ENCODE assay signal across 30 cellular contexts in genomic region chr6:21436625-21437024, GRCh38.
"Had no signal": no experiment of that assay in that cellular context is flagged by ENCODE, and none has a peak within 500 bp of the region (broad histone marks: within the 10 kb centered on the region; RNA-seq: fewer than 3 reads in every experiment).

No MANE protein-coding gene starts in this region.

- H3K27ac Mint-ChIP-seq: activated naive CD4-positive, alpha-beta T cell treated with anti-CD3 and anti-CD28 coated beads for 36 hours; activated naive CD8-positive, alpha-beta T cell treated with anti-CD3 and anti-CD28 coated beads for 36 hours; activated T-helper 1 cell treated with anti-CD3 and anti-CD28 coated beads, Interleukin-12 subunit alpha, Interleukin-12 subunit beta, Interleukin-2, Interleukin-4 antibody, amounts not matched to agents 30 ng/mL and 10 ng/mL and 1 ng/mL, durations not matched to agents 14 hours and 24 hours and 36 hours; effector memory CD8-positive, alpha-beta T cell; memory B cell; T-helper 2 cell treated with Interferon-gamma antibody and Interleukin-4, amounts not matched to agents 5 μg/mL and 100 μg/mL, for 36 hours had no signal

- H3K36me3 ChIP-seq: brain microvascular endothelial cell, gastroesophageal sphincter, right lobe of liver, transverse colon, vagina had no signal

- ATAC-seq: effector memory CD8-positive, alpha-beta T cell; gastroesophageal sphincter; left colon; naive thymus-derived CD8-positive, alpha-beta T cell; right lobe of liver; stimulated activated naive CD8-positive, alpha-beta T cell treated with anti-CD3 and anti-CD28 coated beads, Interleukin-15, Interleukin-2, amounts not matched to agents 100 U/mL and 50 U/mL, for 24 hours had no signal

- H3K4me3 Mint-ChIP-seq: activated naive CD4-positive, alpha-beta T cell treated with anti-CD3 and anti-CD28 coated beads for 36 hours; activated naive CD8-positive, alpha-beta T cell treated with anti-CD3 and anti-CD28 coated beads for 36 hours; activated T-helper 1 cell treated with anti-CD3 and anti-CD28 coated beads, Interleukin-12 subunit alpha, Interleukin-12 subunit beta, Interleukin-2, Interleukin-4 antibody, amounts not matched to agents 30 ng/mL and 10 ng/mL and 1 ng/mL, durations not matched to agents 14 hours and 24 hours and 36 hours; effector memory CD8-positive, alpha-beta T cell; memory B cell; T-helper 2 cell treated with Interferon-gamma antibody and Interleukin-4, amounts not matched to agents 5 μg/mL and 100 μg/mL, for 36 hours had no signal

- H3K4me3 ChIP-seq: gastroesophageal sphincter, right lobe of liver, skin epidermis, testis, transverse colon, vagina had no signal

- H3K27ac ChIP-seq: brain microvascular endothelial cell, gastroesophageal sphincter, right lobe of liver, skin epidermis, testis, transverse colon, vagina had no signal

- DNase-seq: activated CD4-positive, alpha-beta T cell treated with anti-CD3 and anti-CD28 coated beads for 48 hours; activated CD4-positive, alpha-beta T cell treated with anti-CD3 and anti-CD28 coated beads, Interleukin-2, amount 50 U/mL, for 48 hours; activated CD8-positive, alpha-beta memory T cell treated with anti-CD3 and anti-CD28 coated beads, Interleukin-2, amount 50 U/mL, for 4 hours; activated effector memory CD4-positive, alpha-beta T cell treated with anti-CD3 and anti-CD28 coated beads, Interleukin-2, amount 50 U/mL, for 16 hours; activated naive CD4-positive, alpha-beta T cell treated with anti-CD3 and anti-CD28 coated beads for 36 hours; activated naive CD8-positive, alpha-beta T cell treated with anti-CD3 and anti-CD28 coated beads for 36 hours; activated T-cell treated with anti-CD3 and anti-CD28 coated beads, Interleukin-2, amount 50 U/mL, for 1 hour; brain microvascular endothelial cell; cortex of kidney; effector memory CD8-positive, alpha-beta T cell; erythroblast; head of caudate nucleus; hypothalamus; immature natural killer cell; left colon; midbrain; naive thymus-derived CD8-positive, alpha-beta T cell; right lobe of liver; stimulated activated CD4-positive, alpha-beta T cell treated with anti-CD3 and anti-CD28 coated beads, Interleukin-12 subunit alpha, Interleukin-12 subunit beta, amount 100 ng/mL, for 4 hours; stimulated activated CD4-positive, alpha-beta T cell treated with anti-CD3 and anti-CD28 coated beads, Interleukin-4, amount 100 ng/mL, for 1 hour; stimulated activated naive CD8-positive, alpha-beta T cell treated with anti-CD3 and anti-CD28 coated beads, Interleukin-15, Interleukin-2, amounts not matched to agents 100 U/mL and 50 U/mL, for 24 hours; T-helper 1 cell; transverse colon had no signal

- H3K4me1 ChIP-seq: gastroesophageal sphincter, right lobe of liver, transverse colon, vagina had no signal

- H3K27me3 ChIP-seq: brain microvascular endothelial cell, gastroesophageal sphincter, right lobe of liver, testis, transverse colon, vagina had no signal

- H3K9me3 ChIP-seq: gastroesophageal sphincter, right lobe of liver, testis, transverse colon, vagina had no signal

- H3K36me3 Mint-ChIP-seq: activated naive CD8-positive, alpha-beta T cell treated with anti-CD3 and anti-CD28 coated beads for 36 hours; naive thymus-derived CD8-positive, alpha-beta T cell had no signal

- H3K9me3 Mint-ChIP-seq: activated naive CD4-positive, alpha-beta T cell treated with anti-CD3 and anti-CD28 coated beads for 36 hours; activated naive CD8-positive, alpha-beta T cell treated with anti-CD3 and anti-CD28 coated beads for 36 hours; activated T-helper 1 cell treated with anti-CD3 and anti-CD28 coated beads, Interleukin-12 subunit alpha, Interleukin-12 subunit beta, Interleukin-2, Interleukin-4 antibody, amounts not matched to agents 30 ng/mL and 10 ng/mL and 1 ng/mL, durations not matched to agents 14 hours and 24 hours and 36 hours; effector memory CD8-positive, alpha-beta T cell; immature natural killer cell; memory B cell; T-helper 2 cell treated with Interferon-gamma antibody and Interleukin-4, amounts not matched to agents 5 μg/mL and 100 μg/mL, for 36 hours had no signal
